In genomic region chr16:6189216-6189615, GRCh38 we compare ENCODE assay signal across 16 cellular contexts.
A peak's percentile ranks its signal among the peaks of the same experiment; 100 is the strongest.
DNase-seq lines count a peak whose midpoint lies in the region; ATAC-seq and TF ChIP-seq lines count a peak whose summit lies in the region.
"Had no signal": no experiment of that assay in that cellular context is flagged by ENCODE, and none has a peak within 500 bp of the region (broad histone marks: within the 10 kb centered on the region; RNA-seq: fewer than 3 reads in every experiment).

No MANE protein-coding gene starts in this region.

- H2AFZ ChIP-seq in IMR-90 (replicated peaks; ENCODE audit: low read length, poor library complexity) (no peak overlapping the region), parathyroid adenoma (peak overlapping the region; percentile 36), OCI-LY7 (ENCODE audit: low read length) (no peak overlapping the region)

- ATAC-seq in IMR-90 (ENCODE audit: low read depth): no peak
- ATAC-seq: HCT116 had no signal

- intact Hi-C loops in IMR-90 (cut with micrococcal nuclease) (no loop called here), OCI-LY7 (cut with micrococcal nuclease; ENCODE audit: unreplicated experiment) (no loop called here)

- no peak overlapping the region for H4K5ac ChIP-seq in IMR-90 (ENCODE audit: low read depth, low read length)

- H4K20me1 ChIP-seq in IMR-90 (ENCODE audit: insufficient read depth, low read length) (no peaks in the 10 kb centered on the region), OCI-LY7 (ENCODE audit: insufficient read depth, low read length) (no peaks in the 10 kb centered on the region)
- H4K20me1 ChIP-seq: BLaER1 treated with 17β-estradiol and CSF1 and Interleukin-3, amounts not matched to agents 10 nM and 100 nM had no signal

- H3K79me2 ChIP-seq in parathyroid adenoma (no peaks in the 10 kb centered on the region), OCI-LY7 (ENCODE audit: insufficient read depth, low read depth, low read length) (no peaks in the 10 kb centered on the region)

- H2AK5ac ChIP-seq in IMR-90 (ENCODE audit: low read depth, low read length): no peak overlapping the region

- BruUV-seq in IMR-90 (replicated peaks; lab: Mats Ljungman, UMichigan) (no TSS peak), OCI-LY7 (replicated peaks; lab: Mats Ljungman, UMichigan) (no TSS peak)

- no peak overlapping the region for H4K91ac ChIP-seq in IMR-90 (ENCODE audit: insufficient read depth, low read depth, low read length)

- H3K79me1 ChIP-seq in IMR-90 (ENCODE audit: low read depth in 1 of 2, low read length in 2 of 2): no peaks in the 10 kb centered on the region

- no peaks in the 10 kb centered on the region for H3K9me2 ChIP-seq in OCI-LY7 (ENCODE audit: insufficient read depth, low read length)

- peaks cover 14% of the 10 kb centered on the region for H3K9me3 ChIP-seq in IMR-90 (ENCODE audit: control insufficient read depth, insufficient read depth, low read length)
- no peaks in the 10 kb centered on the region for H3K9me3 ChIP-seq in parathyroid adenoma (ENCODE audit: control insufficient read depth, low read length)
- no peaks in the 10 kb centered on the region for H3K9me3 ChIP-seq in OCI-LY7 (ENCODE audit: low read length)

- H3K4me2 ChIP-seq in IMR-90 (ENCODE audit: low read depth, low read length): no peak overlapping the region
- no peak overlapping the region for H3K4me2 ChIP-seq in parathyroid adenoma (ENCODE audit: low read length)
- H3K4me2 ChIP-seq in OCI-LY7 (ENCODE audit: low read length): no peak overlapping the region
- H3K4me2 ChIP-seq: BLaER1 treated with 17β-estradiol and CSF1 and Interleukin-3, amounts not matched to agents 10 nM and 100 nM had no signal

- no peak overlapping the region for H3K9ac ChIP-seq in IMR-90 (ENCODE audit: low read depth, low read length)
- H3K9ac ChIP-seq in parathyroid adenoma: no peak overlapping the region
- H3K9ac ChIP-seq: BLaER1 treated with 17β-estradiol and CSF1 and Interleukin-3, amounts not matched to agents 10 nM and 100 nM had no signal

- H3K27ac ChIP-seq in IMR-90 (ENCODE audit: insufficient read depth, low read length): no peak overlapping the region
- H3K27ac ChIP-seq in parathyroid adenoma: no peak overlapping the region
- H3K27ac ChIP-seq in OCI-LY7 (ENCODE audit: low read depth, low read length, poor library complexity, severe bottlenecking): no peak overlapping the region
- H3K27ac ChIP-seq: 22Rv1; BLaER1 treated with 17β-estradiol and CSF1 and Interleukin-3, amounts not matched to agents 10 nM and 100 nM; HL-60 had no signal

- TF ChIP-seq RAD21 in IMR-90 (IDR thresholded peaks at IDR 0.05; ENCODE audit: low read length): no peak

- TF ChIP-seq CTCF in IMR-90 (conservative IDR thresholded peaks at IDR 0.05; ENCODE audit: low read depth, low read length): no peak
- TF ChIP-seq CTCF in parathyroid adenoma (IDR thresholded peaks at IDR 0.05): no peak
- no peak for TF ChIP-seq CTCF in OCI-LY7 (conservative IDR thresholded peaks at IDR 0.05; ENCODE audit: low read length)

- no peak overlapping the region for H3K14ac ChIP-seq in IMR-90 (replicated peaks; ENCODE audit: low read depth, low read length)

- in situ Hi-C loops in IMR-90 (cut with MboI; ENCODE audit: low sequenced_read_pairs): no loop called here

- dilution Hi-C loops in IMR-90 (cut with HindIII; ENCODE audit: low sequenced_read_pairs, unreplicated experiment): no loop called here

- no CpG with 5 or more reads among the region's 9 CpGs for WGBS in IMR-90 (ENCODE audit: extremely low coverage in 2 of 2, insufficient read length in 1 of 2), 2 experiments

- H4K8ac ChIP-seq in IMR-90 (ENCODE audit: low read depth in 2 of 2, low read length in 2 of 2): no peak overlapping the region

- H2BK120ac ChIP-seq in IMR-90 (ENCODE audit: low read depth, low read length): no peak overlapping the region

- no peak overlapping the region for H3K23ac ChIP-seq in IMR-90 (ENCODE audit: low read depth, low read length)

- H2BK15ac ChIP-seq in IMR-90 (ENCODE audit: low read depth, low read length): no peak overlapping the region

- CTCF ChIA-PET in IMR-90 (lab: Yijun Ruan, JAX) (no interaction called here), OCI-LY7 (lab: Charles Lee; ENCODE audit: unreplicated experiment) (no interaction called here)

- no peak overlapping the region for H3K56ac ChIP-seq in IMR-90 (ENCODE audit: extremely low read depth, insufficient read depth, low read length)

- DNase-seq in NCI-H1694 treated with DMSO at 0.1 percent for 48 hours (lab: John Stamatoyannopoulos, UW): peak; percentile 45
- DNase-seq in NCI-H1694 (lab: John Stamatoyannopoulos, UW): no peak
- no peak for DNase-seq in IMR-90
- peak; percentile 6 for DNase-seq in SW480 (ENCODE audit: low spot score)
- no peak for DNase-seq in NK-92 treated with Interleukin-12 subunit alpha and Interleukin-12 subunit beta, amount 100 ng/mL, for 24 hours (lab: John Stamatoyannopoulos, UW)
- no peak for DNase-seq in OCI-LY7 (ENCODE audit: low spot score)
- DNase-seq in GM19238 (ENCODE audit: insufficient read length, low spot score): no peak
- DNase-seq: AML-193; CD4-positive, CD25-positive, alpha-beta regulatory T cell; DMS53; GF-D8 had no signal

- no peak overlapping the region for H3K18ac ChIP-seq in IMR-90 (ENCODE audit: low read depth, low read length)

- no peak overlapping the region for H3K4me3 ChIP-seq in IMR-90 (ENCODE audit: insufficient read depth, low read depth, low read length)
- H3K4me3 ChIP-seq in parathyroid adenoma (ENCODE audit: low read depth, low read length): no peak overlapping the region
- no peak overlapping the region for H3K4me3 ChIP-seq in OCI-LY7 (ENCODE audit: low read depth, low read length, poor library complexity, severe bottlenecking)
- H3K4me3 ChIP-seq: BLaER1 treated with 17β-estradiol and CSF1 and Interleukin-3, amounts not matched to agents 10 nM and 100 nM had no signal

- no peaks in the 10 kb centered on the region for H3K36me3 ChIP-seq in IMR-90 (ENCODE audit: control insufficient read depth, insufficient read depth, low read length)
- H3K36me3 ChIP-seq in parathyroid adenoma (ENCODE audit: control insufficient read depth, insufficient read depth, low read length): no peaks in the 10 kb centered on the region
- no peaks in the 10 kb centered on the region for H3K36me3 ChIP-seq in OCI-LY7 (ENCODE audit: insufficient read depth, low read length)
- H3K36me3 ChIP-seq: BLaER1 treated with 17β-estradiol and CSF1 and Interleukin-3, amounts not matched to agents 10 nM and 100 nM had no signal

- H3K4me1 ChIP-seq in IMR-90 (ENCODE audit: control insufficient read depth, insufficient read depth, low read length) (no peaks in the 10 kb centered on the region), parathyroid adenoma (no peaks in the 10 kb centered on the region), OCI-LY7 (ENCODE audit: insufficient read depth, low read length, poor library complexity, severe bottlenecking) (no peaks in the 10 kb centered on the region)
- H3K4me1 ChIP-seq: BLaER1 treated with 17β-estradiol and CSF1 and Interleukin-3, amounts not matched to agents 10 nM and 100 nM had no signal

- no peak overlapping the region for H2AK9ac ChIP-seq in IMR-90 (replicated peaks; ENCODE audit: low read depth, low read length, poor library complexity)

- H3K27me3 ChIP-seq in IMR-90 (ENCODE audit: control insufficient read depth, insufficient read depth, low read length) (no peaks in the 10 kb centered on the region), parathyroid adenoma (ENCODE audit: control insufficient read depth, insufficient read depth, low read length) (no peaks in the 10 kb centered on the region)
- H3K27me3 ChIP-seq: BLaER1 treated with 17β-estradiol and CSF1 and Interleukin-3, amounts not matched to agents 10 nM and 100 nM had no signal

- no peak for TF ChIP-seq POLR2A in IMR-90 (IDR thresholded peaks at IDR 0.05; ENCODE audit: low read depth, low read length)

- POLR2A ChIA-PET in IMR-90 (lab: Charles Lee; ENCODE audit: unreplicated experiment) (interaction anchor here (0.6 kb wide), 1 partner anchor 37 kb away, joined by 6 read pairs; no protein-coding TSS in a partner anchor), OCI-LY7 (lab: Charles Lee) (no interaction called here)

- no peak overlapping the region for H2BK5ac ChIP-seq in IMR-90 (ENCODE audit: low read depth, low read length, poor library complexity, severe bottlenecking)

- H3K4ac ChIP-seq in IMR-90 (ENCODE audit: low read depth, low read length): no peak overlapping the region

- H2BK20ac ChIP-seq in IMR-90 (ENCODE audit: low read depth, low read length): no peak overlapping the region

- no peaks in the 10 kb centered on the region for H3K9me1 ChIP-seq in IMR-90 (ENCODE audit: insufficient read depth, low read length)

TF ChIP-seq in IMR-90, 13 proteins besides CTCF, POLR2A, EP300 and RAD21:
- TF ChIP-seq MAFK (IDR thresholded peaks at IDR 0.05; ENCODE audit: low read depth, low read length) (peak; percentile 80), SMC3 (IDR thresholded peaks at IDR 0.05; ENCODE audit: low read depth, low read length) (no peak)

Comparison
In these comparisons a context has a peak if more than half of its experiments do, and no peak if none do; other contexts are left out.
1. DNase-seq: peak in NCI-H1694 treated with DMSO at 0.1 percent for 48 hours (single experiment) and SW480 (single experiment); none in NCI-H1694 (single experiment), IMR-90 (single experiment), NK-92 treated with Interleukin-12 subunit alpha and Interleukin-12 subunit beta, amount 100 ng/mL, for 24 hours (single experiment), OCI-LY7 (single experiment) and GM19238 (single experiment).